19 cellular contexts compared by ENCODE assay signal in genomic region chr17:77556408-77557068, GRCh38.
DNase-seq lines count a peak whose midpoint lies in the region; ATAC-seq and TF ChIP-seq lines count a peak whose summit lies in the region.
"Had no signal": no experiment of that assay in that cellular context is flagged by ENCODE, and none has a peak within 500 bp of the region (broad histone marks: within the 10 kb centered on the region; RNA-seq: fewer than 3 reads in every experiment).

No MANE protein-coding gene starts in this region.

- no peaks in the 10 kb centered on the region for H3K4me1 Mint-ChIP-seq in endodermal cell
- peaks cover 9% of the 10 kb centered on the region for H3K4me1 Mint-ChIP-seq in glutamatergic neuron (ENCODE audit: low read depth, unreplicated experiment)
- H3K4me1 Mint-ChIP-seq: activated naive CD4-positive, alpha-beta T cell treated with anti-CD3 and anti-CD28 coated beads, Interleukin-2, amount 10 ng/mL, durations not matched to agents 7 days and 5 days had no signal

- H3K36me3 ChIP-seq in endodermal cell (ENCODE audit: control insufficient read depth, insufficient read depth, low read length) (no peaks in the 10 kb centered on the region), psoas muscle (ENCODE audit: insufficient read depth in 1 of 2, low read depth in 1 of 2) (no peaks in the 10 kb centered on the region)
- H3K36me3 ChIP-seq: tibial nerve had no signal

- 83 to 85% methylated on average over 9 to 14 of the region's 14 CpGs for WGBS in endodermal cell (ENCODE audit: insufficient coverage in 1 of 2, insufficient read length in 1 of 2), 2 experiments
- 42 to 72% (median 50%) methylated on average over 14 of the region's 14 CpGs for WGBS in psoas muscle, 3 donors

- peak in 2 of 3 experiments; percentile 49 to 69 for DNase-seq in NCI-H1417 (lab: John Stamatoyannopoulos, UW)
- DNase-seq in NCI-H1417 treated with DMSO at 0.1 percent for 48 hours (lab: John Stamatoyannopoulos, UW), result no peak
- peak; percentile 37 for DNase-seq in NCI-H524 treated with DMSO at 0.1 percent for 48 hours (lab: John Stamatoyannopoulos, UW)
- peak; percentile 66 for DNase-seq in endodermal cell
- no peak for DNase-seq in psoas muscle
- DNase-seq in glutamatergic neuron, result no peak
- DNase-seq: activated CD8-positive, alpha-beta memory T cell treated with anti-CD3 and anti-CD28 coated beads for 24 hours; activated naive CD4-positive, alpha-beta T cell treated with anti-CD3 and anti-CD28 coated beads, Interleukin-2, amount 10 ng/mL, durations not matched to agents 7 days and 5 days; activated T-cell treated with anti-CD3 and anti-CD28 coated beads, Interleukin-2, amount 50 U/mL, for 4 hours; central memory CD4-positive, alpha-beta T cell; erythroblast; islet precursor cell had no signal

- intact Hi-C loops in psoas muscle (cut with DNase I), result loop anchor here in 1 of 2 donors (5.0 kb wide), 1 partner anchor 41 kb away; no protein-coding TSS in a partner anchor

- TF ChIP-seq CTCF in endodermal cell (conservative IDR thresholded peaks at IDR 0.05) (no peak), psoas muscle (IDR thresholded peaks at IDR 0.05) (no peak), glutamatergic neuron (IDR thresholded peaks at IDR 0.05; ENCODE audit: partially characterized antibody, unreplicated experiment) (no peak)

- ATAC-seq in psoas muscle (peak in 3 of 4 donors; percentile 49 to 68 (median 56)), GM18520 (IDR thresholded peaks at IDR 0.05; ENCODE audit: unreplicated experiment) (no peak), GM18870 (IDR thresholded peaks at IDR 0.05; ENCODE audit: unreplicated experiment) (no peak)
- ATAC-seq: activated CD4-positive, CD25-positive, alpha-beta regulatory T cell treated with anti-CD3 and anti-CD28 coated beads, Interleukin-2, amount 50 U/mL, for 24 hours; activated T-cell treated with anti-CD3 and anti-CD28 coated beads, Interleukin-2, amount 50 U/mL, for 4 hours had no signal

- H3K4me3 ChIP-seq in endodermal cell (ENCODE audit: low read length) (no peak overlapping the region), psoas muscle (no peak overlapping the region)
- H3K4me3 ChIP-seq: lung, tibial nerve had no signal

- H3K27me3 Mint-ChIP-seq in endodermal cell (ENCODE audit: insufficient read depth) (peaks cover 9% of the 10 kb centered on the region), glutamatergic neuron (ENCODE audit: unreplicated experiment) (peaks cover 11% of the 10 kb centered on the region)

- H3K36me3 Mint-ChIP-seq in endodermal cell (ENCODE audit: low read depth) (no peaks in the 10 kb centered on the region), glutamatergic neuron (ENCODE audit: unreplicated experiment) (no peaks in the 10 kb centered on the region)
- H3K36me3 Mint-ChIP-seq: activated naive CD4-positive, alpha-beta T cell treated with anti-CD3 and anti-CD28 coated beads, Interleukin-2, amount 10 ng/mL, durations not matched to agents 7 days and 5 days had no signal

- H3K9me3 ChIP-seq in endodermal cell (ENCODE audit: control insufficient read depth, low read length), result no peaks in the 10 kb centered on the region
- H3K9me3 ChIP-seq in psoas muscle, result no peaks in the 10 kb centered on the region
- H3K9me3 ChIP-seq: tibial nerve had no signal

- H3K27ac ChIP-seq in endodermal cell (ENCODE audit: low read depth, low read length), result no peak overlapping the region
- no peak overlapping the region for H3K27ac ChIP-seq in psoas muscle
- H3K27ac ChIP-seq: 22Rv1 had no signal

- no peak overlapping the region for H3K4me3 Mint-ChIP-seq in endodermal cell
- no peak overlapping the region for H3K4me3 Mint-ChIP-seq in glutamatergic neuron (ENCODE audit: unreplicated experiment)
- H3K4me3 Mint-ChIP-seq: activated naive CD4-positive, alpha-beta T cell treated with anti-CD3 and anti-CD28 coated beads, Interleukin-2, amount 10 ng/mL, durations not matched to agents 7 days and 5 days; activated T-cell treated with anti-CD3 and anti-CD28 coated beads, Interleukin-2, amount 50 U/mL, for 4 hours; stimulated activated naive CD8-positive, alpha-beta T cell treated with anti-CD3 and anti-CD28 coated beads, Interleukin-15, Interleukin-2, amounts not matched to agents 100 ng/mL and 50 ng/mL, for 24 hours had no signal

- no peak overlapping the region for H3K27ac Mint-ChIP-seq in endodermal cell
- H3K27ac Mint-ChIP-seq in glutamatergic neuron (ENCODE audit: unreplicated experiment), result no peak overlapping the region
- H3K27ac Mint-ChIP-seq: activated naive CD4-positive, alpha-beta T cell treated with anti-CD3 and anti-CD28 coated beads, Interleukin-2, amount 10 ng/mL, durations not matched to agents 7 days and 5 days; stimulated activated naive CD8-positive, alpha-beta T cell treated with anti-CD3 and anti-CD28 coated beads, Interleukin-15, Interleukin-2, amounts not matched to agents 100 ng/mL and 50 ng/mL, for 24 hours had no signal

- H3K9me3 Mint-ChIP-seq in endodermal cell (no peaks in the 10 kb centered on the region), glutamatergic neuron (ENCODE audit: unreplicated experiment) (peaks cover 2% of the 10 kb centered on the region)
- H3K9me3 Mint-ChIP-seq: activated naive CD4-positive, alpha-beta T cell treated with anti-CD3 and anti-CD28 coated beads, Interleukin-2, amount 10 ng/mL, durations not matched to agents 7 days and 5 days; activated T-cell treated with anti-CD3 and anti-CD28 coated beads, Interleukin-2, amount 50 U/mL, for 4 hours; stimulated activated naive CD8-positive, alpha-beta T cell treated with anti-CD3 and anti-CD28 coated beads, Interleukin-15, Interleukin-2, amounts not matched to agents 100 ng/mL and 50 ng/mL, for 24 hours had no signal

- H3K4me1 ChIP-seq in endodermal cell (ENCODE audit: control insufficient read depth, insufficient read depth, low read length), result no peaks in the 10 kb centered on the region
- H3K4me1 ChIP-seq in psoas muscle, result peaks cover 12% of the 10 kb centered on the region

- H3K27me3 ChIP-seq in endodermal cell (ENCODE audit: control insufficient read depth, insufficient read depth, low read length, poor library complexity, severe bottlenecking), result peaks cover 6% of the 10 kb centered on the region
- no peaks in the 10 kb centered on the region for H3K27me3 ChIP-seq in psoas muscle (ENCODE audit: insufficient read depth in 3 of 3, low read length in 2 of 3)

- no peak overlapping the region for H3K9ac ChIP-seq in endodermal cell (ENCODE audit: extremely low read depth, low read length, poor library complexity, severe bottlenecking)

Comparison
In these comparisons a context has a peak if more than half of its experiments do, and no peak if none do; other contexts are left out.
1. DNase-seq: peak in NCI-H1417 (2 of 3), NCI-H524 treated with DMSO at 0.1 percent for 48 hours (single experiment) and endodermal cell (single experiment); none in NCI-H1417 treated with DMSO at 0.1 percent for 48 hours (single experiment), psoas muscle (0 of 2) and glutamatergic neuron (single experiment).
2. ATAC-seq: peak in psoas muscle (3 of 4); none in GM18520 (single experiment) and GM18870 (single experiment).